In genomic region chr21:46675595-46676280, GRCh38 we compare ENCODE assay signal across 19 cellular contexts.
"Had no signal": no experiment of that assay in that cellular context is flagged by ENCODE, and none has a peak within 500 bp of the region (broad histone marks: within the 10 kb centered on the region; RNA-seq: fewer than 3 reads in every experiment).

No MANE protein-coding gene starts in this region.

- H3K27ac Mint-ChIP-seq: activated CD4-positive, alpha-beta memory T cell treated with anti-CD3 and anti-CD28 coated beads, Interleukin-2, amount 10 ng/mL, durations not matched to agents 7 days and 5 days; activated CD4-positive, alpha-beta T cell treated with anti-CD3 and anti-CD28 coated beads for 36 hours; activated CD8-positive, alpha-beta memory T cell treated with anti-CD3 and anti-CD28 coated beads, Interleukin-2, amount 10 ng/mL, durations not matched to agents 7 days and 5 days; activated naive CD8-positive, alpha-beta T cell treated with anti-CD3 and anti-CD28 coated beads, Interleukin-2, amount 50 U/mL, for 24 hours; nephron progenitor cell; progenitor cell of endocrine pancreas; stimulated activated naive CD8-positive, alpha-beta T cell treated with anti-CD3 and anti-CD28 coated beads, Interleukin-15, Interleukin-2, amounts not matched to agents 100 ng/mL and 50 ng/mL, for 24 hours had no signal

- DNase-seq: activated CD4-positive, alpha-beta memory T cell treated with anti-CD3 and anti-CD28 coated beads, Interleukin-2, amount 10 ng/mL, durations not matched to agents 7 days and 5 days; activated CD4-positive, alpha-beta T cell treated with anti-CD3 and anti-CD28 coated beads for 36 hours; activated CD8-positive, alpha-beta memory T cell treated with anti-CD3 and anti-CD28 coated beads, Interleukin-2, amount 10 ng/mL, durations not matched to agents 7 days and 5 days; activated naive CD4-positive, alpha-beta T cell treated with Interleukin-2 at 50 U/mL for 16 hours; activated naive CD8-positive, alpha-beta T cell treated with anti-CD3 and anti-CD28 coated beads, Interleukin-2, amount 50 U/mL, for 24 hours; cerebellar nuclear complex; effector CD4-positive, alpha-beta T cell; hypothalamus; islet precursor cell; left colon; lower lobe of right lung; nephron progenitor cell; stimulated activated CD4-positive, alpha-beta T cell treated with anti-CD3 and anti-CD28 coated beads, Interleukin-2, amount 100 ng/mL, for 48 hours; uterus had no signal

- ATAC-seq: activated CD4-positive, alpha-beta T cell treated with anti-CD3 and anti-CD28 coated beads for 36 hours; activated CD8-positive, alpha-beta memory T cell treated with anti-CD3 and anti-CD28 coated beads, Interleukin-2, amount 10 ng/mL, durations not matched to agents 7 days and 5 days; activated naive CD8-positive, alpha-beta T cell treated with anti-CD3 and anti-CD28 coated beads, Interleukin-2, amount 50 U/mL, for 24 hours; left colon had no signal

- H3K9me3 Mint-ChIP-seq: activated CD4-positive, alpha-beta memory T cell treated with anti-CD3 and anti-CD28 coated beads, Interleukin-2, amount 10 ng/mL, durations not matched to agents 7 days and 5 days; activated naive CD8-positive, alpha-beta T cell treated with anti-CD3 and anti-CD28 coated beads, Interleukin-2, amount 50 U/mL, for 24 hours; nephron progenitor cell; stimulated activated naive CD8-positive, alpha-beta T cell treated with anti-CD3 and anti-CD28 coated beads, Interleukin-15, Interleukin-2, amounts not matched to agents 100 ng/mL and 50 ng/mL, for 24 hours had no signal

- H3K4me3 Mint-ChIP-seq: activated CD4-positive, alpha-beta memory T cell treated with anti-CD3 and anti-CD28 coated beads, Interleukin-2, amount 10 ng/mL, durations not matched to agents 7 days and 5 days; activated CD4-positive, alpha-beta T cell treated with anti-CD3 and anti-CD28 coated beads for 36 hours; activated CD8-positive, alpha-beta memory T cell treated with anti-CD3 and anti-CD28 coated beads, Interleukin-2, amount 10 ng/mL, durations not matched to agents 7 days and 5 days; activated naive CD8-positive, alpha-beta T cell treated with anti-CD3 and anti-CD28 coated beads, Interleukin-2, amount 50 U/mL, for 24 hours; nephron progenitor cell; stimulated activated naive CD8-positive, alpha-beta T cell treated with anti-CD3 and anti-CD28 coated beads, Interleukin-15, Interleukin-2, amounts not matched to agents 100 ng/mL and 50 ng/mL, for 24 hours had no signal

- H3K36me3 ChIP-seq: ascending aorta, lower lobe of right lung, tibial nerve, uterus had no signal

- H3K4me3 ChIP-seq: ascending aorta, lower lobe of right lung, skin epidermis, tibial nerve, uterus had no signal

- H3K27me3 Mint-ChIP-seq: activated CD4-positive, alpha-beta T cell treated with anti-CD3 and anti-CD28 coated beads for 36 hours; activated naive CD8-positive, alpha-beta T cell treated with anti-CD3 and anti-CD28 coated beads, Interleukin-2, amount 50 U/mL, for 24 hours had no signal

- H3K9me3 ChIP-seq: ascending aorta, lower lobe of right lung, tibial nerve, uterus had no signal

- H3K4me1 Mint-ChIP-seq: activated CD4-positive, alpha-beta T cell treated with anti-CD3 and anti-CD28 coated beads for 36 hours; activated CD8-positive, alpha-beta memory T cell treated with anti-CD3 and anti-CD28 coated beads, Interleukin-2, amount 10 ng/mL, durations not matched to agents 7 days and 5 days; activated naive CD8-positive, alpha-beta T cell treated with anti-CD3 and anti-CD28 coated beads, Interleukin-2, amount 50 U/mL, for 24 hours; nephron progenitor cell had no signal

- H3K27ac ChIP-seq: ascending aorta, lower lobe of right lung, tibial nerve, uterus had no signal

- H3K36me3 Mint-ChIP-seq: activated CD8-positive, alpha-beta memory T cell treated with anti-CD3 and anti-CD28 coated beads, Interleukin-2, amount 10 ng/mL, durations not matched to agents 7 days and 5 days had no signal
